In the genomic region with DNA sequence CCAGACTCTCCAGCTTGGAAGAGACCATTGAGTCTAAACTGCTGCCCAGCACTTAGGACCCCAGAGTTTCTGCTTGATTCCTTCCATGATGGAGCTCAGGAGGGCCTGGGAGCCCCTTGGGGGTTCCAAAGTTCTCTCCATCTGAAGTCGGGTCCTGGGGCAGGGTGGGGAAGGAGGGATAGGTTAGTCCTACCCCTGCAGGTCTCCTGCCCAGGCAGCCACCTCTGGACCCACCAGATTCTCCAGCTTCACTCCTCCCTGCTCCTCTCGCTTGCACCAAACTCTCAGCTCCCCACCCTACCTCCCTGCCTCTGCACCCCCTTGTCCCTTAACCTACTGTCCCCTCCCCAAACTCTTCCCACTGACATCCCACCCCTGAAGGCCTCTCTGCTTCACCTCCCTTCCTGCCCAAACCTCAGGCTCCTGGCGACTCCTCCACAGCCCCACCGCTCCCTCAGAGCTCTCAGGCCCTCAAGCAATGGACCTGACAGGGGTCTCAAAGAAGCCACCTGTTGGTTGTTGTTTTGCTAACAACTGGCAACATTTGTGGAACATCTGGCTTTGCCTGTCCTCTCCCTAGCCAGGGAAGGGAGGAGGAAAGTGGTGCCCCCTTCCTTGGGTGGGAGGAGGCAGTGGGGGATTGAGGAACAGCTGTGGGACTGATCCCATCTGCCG, we compare ENCODE assay signal across 13 cellular contexts.
A peak's percentile ranks its signal among the peaks of the same experiment; 100 is the strongest.
DNase-seq lines count a peak whose midpoint lies in the region; TF ChIP-seq lines count a peak whose summit lies in the region.
"Had no signal": no experiment of that assay in that cellular context is flagged by ENCODE, and none has a peak within 500 bp of the region (broad histone marks: within the 10 kb centered on the region; RNA-seq: fewer than 3 reads in every experiment).

No MANE protein-coding gene starts in this region.

- H3K27me3 ChIP-seq in skeletal muscle tissue (ENCODE audit: control insufficient read depth in 3 of 3, insufficient read depth in 3 of 3, low read length in 3 of 3), result no peaks in the 10 kb centered on the region

- no peak overlapping the region for H3K9ac ChIP-seq in skeletal muscle tissue (ENCODE audit: low read depth in 1 of 3, low read length in 3 of 3)

- H3K4me1 ChIP-seq in skeletal muscle tissue (ENCODE audit: control insufficient read depth in 3 of 3, insufficient read depth in 3 of 3, low read length in 3 of 3), result peaks cover 44 to 60% (median 59%) of the 10 kb centered on the region in 3 donors

- peak overlapping the region; percentile 78 for H3K27ac Mint-ChIP-seq in activated CD4-positive, alpha-beta T cell treated with anti-CD3 and anti-CD28 coated beads, Interleukin-2, amount 10 ng/mL, durations not matched to agents 24 days and 14 days
- H3K27ac Mint-ChIP-seq in endothelial cell (ENCODE audit: unreplicated experiment), result peak overlapping the region; percentile 42

- peaks cover 17% of the 10 kb centered on the region for H3K36me3 Mint-ChIP-seq in activated CD4-positive, alpha-beta T cell treated with anti-CD3 and anti-CD28 coated beads, Interleukin-2, amount 10 ng/mL, durations not matched to agents 24 days and 14 days (ENCODE audit: low read depth)
- peaks cover 8% of the 10 kb centered on the region for H3K36me3 Mint-ChIP-seq in endothelial cell (ENCODE audit: low read depth, unreplicated experiment)

- DNase-seq in activated CD4-positive, alpha-beta T cell treated with anti-CD3 and anti-CD28 coated beads, Interleukin-2, amount 10 ng/mL, durations not matched to agents 24 days and 14 days, result no peak
- no peak for DNase-seq in activated CD4-positive, alpha-beta T cell treated with anti-CD3 and anti-CD28 coated beads for 4 hours
- DNase-seq in NCI-H524 (lab: John Stamatoyannopoulos, UW) (peak; percentile 81 to 93), endothelial cell (ENCODE audit: low spot score) (no peak), NCI-H146 (lab: John Stamatoyannopoulos, UW) (no peak), middle frontal gyrus (ENCODE audit: extremely low spot score, low spot score) (no peak), dedifferentiated amniotic fluid mesenchymal stem cell (ENCODE audit: extremely low spot score) (no peak)
- DNase-seq: activated CD4-positive, alpha-beta T cell treated with anti-CD3 and anti-CD28 coated beads for 1 hour; activated T-cell treated with anti-CD3 and anti-CD28 coated beads, Interleukin-2, amount 50 U/mL, for 4 hours; naive B cell; PC-3 had no signal

- no peaks in the 10 kb centered on the region for H3K9me3 ChIP-seq in skeletal muscle tissue (ENCODE audit: control insufficient read depth in 3 of 3, low read length in 3 of 3)

- no peak overlapping the region for H3K4me3 Mint-ChIP-seq in activated CD4-positive, alpha-beta T cell treated with anti-CD3 and anti-CD28 coated beads, Interleukin-2, amount 10 ng/mL, durations not matched to agents 24 days and 14 days
- H3K4me3 Mint-ChIP-seq in endothelial cell (ENCODE audit: unreplicated experiment), result no peak overlapping the region
- H3K4me3 Mint-ChIP-seq: activated T-cell treated with anti-CD3 and anti-CD28 coated beads, Interleukin-2, amount 50 U/mL, for 4 hours had no signal

- no peaks in the 10 kb centered on the region for H3K27me3 Mint-ChIP-seq in activated CD4-positive, alpha-beta T cell treated with anti-CD3 and anti-CD28 coated beads, Interleukin-2, amount 10 ng/mL, durations not matched to agents 24 days and 14 days
- H3K27me3 Mint-ChIP-seq in endothelial cell (ENCODE audit: unreplicated experiment), result peaks cover 30% of the 10 kb centered on the region
- H3K27me3 Mint-ChIP-seq: naive B cell had no signal

- no peaks in the 10 kb centered on the region for H3K9me3 Mint-ChIP-seq in activated CD4-positive, alpha-beta T cell treated with anti-CD3 and anti-CD28 coated beads, Interleukin-2, amount 10 ng/mL, durations not matched to agents 24 days and 14 days
- H3K9me3 Mint-ChIP-seq in endothelial cell (ENCODE audit: unreplicated experiment), result no peaks in the 10 kb centered on the region
- H3K9me3 Mint-ChIP-seq: activated T-cell treated with anti-CD3 and anti-CD28 coated beads, Interleukin-2, amount 50 U/mL, for 4 hours; naive B cell had no signal

- peaks cover 12 to 21% (median 17%) of the 10 kb centered on the region in 3 donors for H3K36me3 ChIP-seq in skeletal muscle tissue (ENCODE audit: control insufficient read depth in 3 of 3, insufficient read depth in 3 of 3, low read length in 3 of 3)

- no peak overlapping the region for H3K4me3 ChIP-seq in skeletal muscle tissue (ENCODE audit: low read length in 3 of 3)
- H3K4me3 ChIP-seq: skin epidermis had no signal

- intact Hi-C loops in activated CD4-positive, alpha-beta T cell treated with anti-CD3 and anti-CD28 coated beads, Interleukin-2, amount 10 ng/mL, durations not matched to agents 24 days and 14 days (cut with micrococcal nuclease), result no loop called here

- H3K4me1 Mint-ChIP-seq in activated CD4-positive, alpha-beta T cell treated with anti-CD3 and anti-CD28 coated beads, Interleukin-2, amount 10 ng/mL, durations not matched to agents 24 days and 14 days, result peaks cover 11% of the 10 kb centered on the region
- H3K4me1 Mint-ChIP-seq in endothelial cell (ENCODE audit: unreplicated experiment), result peaks cover 55% of the 10 kb centered on the region

- peak overlapping the region; percentile 12 for H3K27ac ChIP-seq in skeletal muscle tissue (ENCODE audit: low read depth, low read length)

- no peak for TF ChIP-seq CTCF in endothelial cell (IDR thresholded peaks at IDR 0.05; ENCODE audit: unreplicated experiment)

Comparison
In these comparisons a context has a peak if more than half of its experiments do, and no peak if none do; other contexts are left out.
1. DNase-seq: peak in NCI-H524 (2 of 2); none in activated CD4-positive, alpha-beta T cell treated with anti-CD3 and anti-CD28 coated beads, Interleukin-2, amount 10 ng/mL, durations not matched to agents 24 days and 14 days (single experiment), activated CD4-positive, alpha-beta T cell treated with anti-CD3 and anti-CD28 coated beads for 4 hours (0 of 2), endothelial cell (single experiment), NCI-H146 (single experiment), middle frontal gyrus (single experiment) and dedifferentiated amniotic fluid mesenchymal stem cell (single experiment).